ENCODE assay signal across 9 cellular contexts in the genomic region with DNA sequence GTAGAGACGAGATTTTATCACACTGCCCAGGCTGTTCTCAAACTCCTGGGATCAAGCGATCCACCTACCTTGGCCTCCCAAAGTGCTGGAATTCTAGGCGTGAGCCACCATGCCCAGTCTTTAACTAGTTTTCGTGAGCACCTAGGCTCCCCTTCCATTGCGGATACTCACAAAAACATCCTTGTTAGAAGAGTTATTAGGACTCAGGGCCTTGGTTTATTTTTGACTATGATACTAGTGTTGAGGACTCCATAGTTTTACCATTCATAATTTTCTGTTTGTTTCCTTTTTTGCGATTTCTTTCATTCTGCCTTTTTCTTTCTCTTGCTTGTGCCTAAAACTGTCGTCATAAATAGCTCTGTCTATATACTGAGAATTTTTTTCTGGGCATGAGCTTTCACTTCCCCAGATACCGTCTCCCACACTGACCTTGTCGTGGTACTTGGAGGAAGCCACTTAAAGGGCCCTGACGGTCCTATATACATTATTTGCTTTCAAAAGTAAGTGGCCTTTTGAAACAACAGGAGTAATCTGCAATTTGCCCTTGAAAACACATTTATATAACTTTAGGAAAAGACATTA.
DNase-seq lines count a peak whose midpoint lies in the region; ATAC-seq and TF ChIP-seq lines count a peak whose summit lies in the region.
"Had no signal": no experiment of that assay in that cellular context is flagged by ENCODE, and none has a peak within 500 bp of the region (broad histone marks: within the 10 kb centered on the region; RNA-seq: fewer than 3 reads in every experiment).

No MANE protein-coding gene starts in this region.

- no peak overlapping the region for H3K27ac Mint-ChIP-seq in dendritic cell treated with granulocyte-macrophage colony-stimulating factor and Interleukin-4, amounts not matched to agents 40 ng/mL and 50 ng/mL, for 4 days
- no peak overlapping the region for H3K27ac Mint-ChIP-seq in nephron progenitor cell
- H3K27ac Mint-ChIP-seq: activated naive CD4-positive, alpha-beta T cell treated with anti-CD3 and anti-CD28 coated beads, Interleukin-2, amount 50 U/mL, for 72 hours had no signal

- H3K27me3 Mint-ChIP-seq in dendritic cell treated with granulocyte-macrophage colony-stimulating factor and Interleukin-4, amounts not matched to agents 40 ng/mL and 50 ng/mL, for 4 days, result peaks cover 30% of the 10 kb centered on the region
- peaks cover 8% of the 10 kb centered on the region for H3K27me3 Mint-ChIP-seq in nephron progenitor cell (ENCODE audit: low read depth, poor library complexity)

- intact Hi-C loops in dendritic cell treated with granulocyte-macrophage colony-stimulating factor and Interleukin-4, amounts not matched to agents 40 ng/mL and 50 ng/mL, for 4 days (cut with micrococcal nuclease), result no loop called here

- peak; percentile 96 for ATAC-seq in GM18498 (IDR thresholded peaks at IDR 0.05; ENCODE audit: unreplicated experiment)
- peak; percentile 85 for ATAC-seq in GM21381 (IDR thresholded peaks at IDR 0.05; ENCODE audit: unreplicated experiment)
- ATAC-seq in HG03354 (IDR thresholded peaks at IDR 0.05; ENCODE audit: poor library complexity, severe bottlenecking, unreplicated experiment), result peak; percentile 93
- ATAC-seq: activated naive CD4-positive, alpha-beta T cell treated with anti-CD3 and anti-CD28 coated beads, Interleukin-2, amount 50 U/mL, for 72 hours had no signal

- DNase-seq in nephron progenitor cell (no peak), NCI-H1417 treated with DMSO at 0.1 percent for 48 hours (lab: John Stamatoyannopoulos, UW) (no peak), HUDEP-2 (lab: John Stamatoyannopoulos, UW; ENCODE audit: unreplicated experiment in 76 of 76) (no peak), HPDE6-E6E7 (ENCODE audit: extremely low spot score) (no peak)

- peaks cover 2% of the 10 kb centered on the region for H3K36me3 Mint-ChIP-seq in dendritic cell treated with granulocyte-macrophage colony-stimulating factor and Interleukin-4, amounts not matched to agents 40 ng/mL and 50 ng/mL, for 4 days (ENCODE audit: low read depth)
- H3K36me3 Mint-ChIP-seq in nephron progenitor cell (ENCODE audit: low read depth), result peaks cover 38% of the 10 kb centered on the region

- no peaks in the 10 kb centered on the region for H3K9me3 Mint-ChIP-seq in dendritic cell treated with granulocyte-macrophage colony-stimulating factor and Interleukin-4, amounts not matched to agents 40 ng/mL and 50 ng/mL, for 4 days
- peaks cover 13% of the 10 kb centered on the region for H3K9me3 Mint-ChIP-seq in nephron progenitor cell
- H3K9me3 Mint-ChIP-seq: activated naive CD4-positive, alpha-beta T cell treated with anti-CD3 and anti-CD28 coated beads, Interleukin-2, amount 50 U/mL, for 72 hours had no signal

- TF ChIP-seq CTCF in nephron progenitor cell (IDR thresholded peaks at IDR 0.05), result no peak

- peaks cover 17% of the 10 kb centered on the region for H3K4me1 Mint-ChIP-seq in dendritic cell treated with granulocyte-macrophage colony-stimulating factor and Interleukin-4, amounts not matched to agents 40 ng/mL and 50 ng/mL, for 4 days (ENCODE audit: low read depth)
- peaks cover 32% of the 10 kb centered on the region for H3K4me1 Mint-ChIP-seq in nephron progenitor cell

- H3K4me3 Mint-ChIP-seq in dendritic cell treated with granulocyte-macrophage colony-stimulating factor and Interleukin-4, amounts not matched to agents 40 ng/mL and 50 ng/mL, for 4 days, result peak overlapping the region; percentile 1
- H3K4me3 Mint-ChIP-seq in nephron progenitor cell, result no peak overlapping the region
